ENCODE assay signal across 13 cellular contexts in the genomic region with DNA sequence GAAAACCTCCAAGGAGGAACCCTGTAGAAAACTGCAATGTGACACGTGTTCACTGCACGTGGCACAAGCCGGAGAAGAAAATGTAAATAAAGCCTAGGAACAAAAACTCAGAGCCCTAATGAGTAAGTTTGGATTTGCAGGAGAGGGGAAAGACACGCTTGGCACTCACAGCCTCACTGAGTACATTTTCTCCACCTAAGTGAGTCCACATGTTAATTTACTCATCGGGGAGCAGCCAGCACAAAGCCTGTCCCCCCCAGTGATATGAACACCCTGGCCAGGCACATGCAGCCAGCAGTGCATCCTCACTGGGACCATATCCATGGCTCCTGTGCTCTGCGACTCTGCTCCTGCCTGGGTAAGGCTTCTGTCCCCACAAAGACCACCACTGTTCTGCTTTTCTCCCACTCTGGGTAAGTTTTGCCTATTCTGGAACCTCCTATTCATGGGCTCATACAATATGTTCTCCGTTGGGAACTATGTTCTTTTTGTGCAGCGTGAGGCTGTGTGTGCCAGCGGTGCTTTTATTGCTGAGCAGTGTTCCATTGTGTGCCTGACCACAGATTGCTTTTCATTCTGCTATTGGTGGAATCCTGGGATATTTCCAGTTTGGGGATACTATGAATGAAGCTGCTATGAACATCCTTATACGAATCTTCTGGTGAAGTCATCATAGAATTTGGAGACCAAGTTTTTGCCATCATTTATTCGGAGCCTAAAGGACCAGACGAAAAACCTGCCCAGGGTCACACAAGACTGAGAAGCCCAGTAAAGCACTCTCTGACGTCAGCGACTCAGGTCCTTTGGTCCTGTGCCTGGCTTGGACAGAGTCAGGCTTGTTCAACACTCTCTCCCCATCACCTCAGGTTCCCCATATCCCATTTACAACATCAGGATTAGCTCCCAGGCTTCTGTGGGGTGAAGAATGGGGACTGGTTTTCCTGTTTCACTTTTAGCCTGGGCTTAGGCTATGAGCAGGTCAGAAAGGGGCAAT. TPM values are rescaled to one million over a fixed set of nuclear protein-coding genes. Genes with fewer than 3 reads are reported as not detected.
DNase-seq lines count a peak whose midpoint lies in the region; FAIRE-seq and TF ChIP-seq lines count a peak whose summit lies in the region.
"Had no signal": no experiment of that assay in that cellular context is flagged by ENCODE, and none has a peak within 500 bp of the region (broad histone marks: within the 10 kb centered on the region; RNA-seq: fewer than 3 reads in every experiment).

No MANE protein-coding gene starts in this region.

- no peaks in the 10 kb centered on the region for H3K27me3 ChIP-seq in HL-60 (ENCODE audit: insufficient read depth, poor library complexity, severe bottlenecking)
- H3K27me3 ChIP-seq in esophagus muscularis mucosa, result no peaks in the 10 kb centered on the region
- no peaks in the 10 kb centered on the region for H3K27me3 ChIP-seq in ovary

- FAIRE-seq in urothelium cell line (lab: Jason Lieb, UNC), result no peak

- H3K27ac ChIP-seq in HL-60 (replicated peaks), result peak overlapping the region; percentile 52
- peak overlapping the region; percentile 68 to 82 (median 70) for H3K27ac ChIP-seq in esophagus muscularis mucosa (replicated peaks in 1 of 4)
- H3K27ac ChIP-seq in ovary, result peak overlapping the region in 1 of 2 donors; percentile 34
- H3K27ac ChIP-seq: PC-9 had no signal

- TF ChIP-seq POLR2A in esophagus muscularis mucosa (IDR thresholded peaks at IDR 0.05; ENCODE audit: low read depth) (no peak), ovary (IDR thresholded peaks at IDR 0.05) (no peak)

- 67% methylated on average over 14 of the region's 14 CpGs for WGBS in esophagus muscularis mucosa
- WGBS in ovary, 3 donors, result 26 to 50% (median 35%) methylated on average over 14 of the region's 14 CpGs

- intact Hi-C loops in esophagus muscularis mucosa (cut with DNase I), result no loop called here
- intact Hi-C loops in ovary (cut with DNase I), result no loop called here

- H3K9me3 ChIP-seq in esophagus muscularis mucosa (no peaks in the 10 kb centered on the region), ovary (no peaks in the 10 kb centered on the region)

- in situ Hi-C loops in GM13976 (cut with MboI; ENCODE audit: low sequenced_read_pairs, unreplicated experiment), result no loop called here

- no peaks in the 10 kb centered on the region for H3K36me3 ChIP-seq in esophagus muscularis mucosa
- H3K36me3 ChIP-seq in ovary, result no peaks in the 10 kb centered on the region

- H3K4me3 ChIP-seq in AG10803 (ENCODE audit: low read length), result no peak overlapping the region
- no peak overlapping the region for H3K4me3 ChIP-seq in HL-60 (replicated peaks; ENCODE audit: insufficient read depth, low read length)
- peak overlapping the region in 2 of 4 donors; percentile 5 to 7 for H3K4me3 ChIP-seq in esophagus muscularis mucosa
- no peak overlapping the region for H3K4me3 ChIP-seq in ovary
- H3K4me3 ChIP-seq: PC-9 had no signal

- TF ChIP-seq CTCF in AG10803 (conservative IDR thresholded peaks at IDR 0.05; ENCODE audit: low read length) (no peak), HL-60 (IDR thresholded peaks at IDR 0.05; ENCODE audit: insufficient read depth, low read length) (no peak), esophagus muscularis mucosa (IDR thresholded peaks at IDR 0.05) (no peak), ovary (IDR thresholded peaks at IDR 0.05) (no peak), GM13976 (IDR thresholded peaks at IDR 0.05; ENCODE audit: borderline replicate concordance, control extremely low read depth, extremely low read depth, insufficient read depth, missing control alignments) (no peak)

- TF ChIP-seq EP300 in esophagus muscularis mucosa (IDR thresholded peaks at IDR 0.05), result no peak
- no peak for TF ChIP-seq EP300 in ovary (IDR thresholded peaks at IDR 0.05)

- DNase-seq in AG10803 (ENCODE audit: low read depth) (peak; percentile 65), HL-60 (ENCODE audit: low read depth in 1 of 2, low spot score in 1 of 2) (no peak), esophagus muscularis mucosa (ENCODE audit: extremely low spot score) (no peak), ovary (peak in 3 of 5 donors; percentile 30 to 54 (median 41)), GM13976 (ENCODE audit: low spot score) (no peak), NCI-H345 (lab: John Stamatoyannopoulos, UW) (no peak), urothelium cell line (ENCODE audit: low spot score) (no peak)
- DNase-seq in effector CD8-positive, alpha-beta T cell (lab: John Stamatoyannopoulos, UW), result no peak
- DNase-seq: activated gamma-delta T cell; NCI-H1436 treated with DMSO at 0.1 percent for 48 hours; PC-9; stimulated activated CD4-positive, alpha-beta T cell treated with anti-CD3 and anti-CD28 coated beads, Interleukin-2, amount 100 ng/mL, for 48 hours had no signal

- H3K4me1 ChIP-seq in esophagus muscularis mucosa (peaks cover 0 to 43% (median 36%) of the 10 kb centered on the region in 4 donors), ovary (ENCODE audit: insufficient read depth) (peaks cover 8% of the 10 kb centered on the region)

RNA-seq across cellular contexts. Expression of gene RNF112, which starts 53.3 kb away (rescaled TPM):
- total RNA-seq in esophagus muscularis mucosa (1 to 10 TPM; 2.3 to 5.4 (median 4.3) TPM), ovary (1 to 10 TPM in 5 of 7 donors, under 1 TPM in 2; 0.24 to 6.9 (median 2.1) TPM)
- 1 to 10 TPM; 1.4 to 1.6 TPM for polyA plus RNA-seq in ovary
- total RNA-seq: HT1080 had no signal

Comparison
In these comparisons a context has a peak if more than half of its experiments do, and no peak if none do; other contexts are left out.
1. DNase-seq: peak in AG10803 (single experiment) and ovary (3 of 5); none in HL-60 (0 of 2), esophagus muscularis mucosa (single experiment), GM13976 (single experiment), NCI-H345 (single experiment), urothelium cell line (single experiment) and effector CD8-positive, alpha-beta T cell (single experiment).